ENCODE assay signal across 8 cellular contexts in the genomic region with DNA sequence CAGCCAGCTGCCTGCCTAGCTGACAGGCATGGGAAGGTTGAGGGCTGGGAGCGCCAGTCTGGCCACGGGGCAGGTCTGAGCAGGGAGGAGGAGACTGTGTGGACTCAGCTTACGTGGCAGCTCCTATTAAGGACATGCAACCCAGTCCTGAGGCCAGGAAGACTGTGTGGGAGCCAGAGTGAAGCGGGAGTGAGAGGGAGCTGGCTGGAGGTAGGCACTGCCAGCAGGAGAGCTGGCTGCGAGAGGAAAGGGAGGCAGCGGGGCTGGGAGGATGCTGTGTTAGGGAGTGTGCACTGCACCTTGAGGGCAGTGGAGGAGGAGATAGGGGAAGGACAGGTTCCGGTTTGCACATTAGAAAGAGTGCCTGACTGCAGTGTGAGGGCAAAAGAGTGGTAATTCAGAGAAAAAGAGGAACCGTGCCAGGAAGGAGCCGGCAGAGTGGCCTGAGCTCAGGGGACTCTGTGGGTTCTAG.
A peak's percentile ranks its signal among the peaks of the same experiment; 100 is the strongest.
DNase-seq lines count a peak whose midpoint lies in the region; ATAC-seq and TF ChIP-seq lines count a peak whose summit lies in the region.

No MANE protein-coding gene starts in this region.

- intact Hi-C loops in ascending aorta (cut with DNase I): no loop called here

- peak overlapping the region; percentile 56 to 67 for H3K27ac ChIP-seq in ascending aorta

- H3K27me3 ChIP-seq in ascending aorta: no peaks in the 10 kb centered on the region

- peaks cover 11 to 16% of the 10 kb centered on the region in 2 donors for H3K4me1 ChIP-seq in ascending aorta

- no peak overlapping the region for H3K4me3 ChIP-seq in ascending aorta

- no peaks in the 10 kb centered on the region for H3K9me3 ChIP-seq in ascending aorta

- TF ChIP-seq CTCF in ascending aorta (IDR thresholded peaks at IDR 0.05): peak in 1 of 3 experiments; percentile 11

- peak; percentile 36 to 81 for DNase-seq in ascending aorta (ENCODE audit: low spot score in 2 of 2)
- DNase-seq in occipital lobe (lab: John Stamatoyannopoulos, UW): peak; percentile 15
- DNase-seq in stimulated activated CD4-positive, alpha-beta T cell treated with anti-CD3 and anti-CD28 coated beads, Interleukin-12 subunit alpha, Interleukin-12 subunit beta, amount 100 ng/mL, for 4 hours: no peak
- no peak for DNase-seq in mucosa of gallbladder (ENCODE audit: low spot score)
- no peak for DNase-seq in NCI-H187 treated with DMSO at 0.1 percent for 48 hours (lab: John Stamatoyannopoulos, UW)
- DNase-seq in COR-L47 (lab: John Stamatoyannopoulos, UW): no peak

- peak; percentile 71 for ATAC-seq in GM19043 (IDR thresholded peaks at IDR 0.05; ENCODE audit: low read depth, unreplicated experiment)
- peak; percentile 54 for ATAC-seq in HG03442 (IDR thresholded peaks at IDR 0.05; ENCODE audit: unreplicated experiment)

- peaks cover 19 to 32% of the 10 kb centered on the region in 2 donors for H3K36me3 ChIP-seq in ascending aorta

Comparison
In these comparisons a context has a peak if more than half of its experiments do, and no peak if none do; other contexts are left out.
1. DNase-seq: peak in ascending aorta (2 of 2) and occipital lobe (single experiment); none in stimulated activated CD4-positive, alpha-beta T cell treated with anti-CD3 and anti-CD28 coated beads, Interleukin-12 subunit alpha, Interleukin-12 subunit beta, amount 100 ng/mL, for 4 hours (single experiment), mucosa of gallbladder (single experiment), NCI-H187 treated with DMSO at 0.1 percent for 48 hours (single experiment) and COR-L47 (single experiment).